Comparison of ENCODE assay signal across 9 cellular contexts in the genomic region with DNA sequence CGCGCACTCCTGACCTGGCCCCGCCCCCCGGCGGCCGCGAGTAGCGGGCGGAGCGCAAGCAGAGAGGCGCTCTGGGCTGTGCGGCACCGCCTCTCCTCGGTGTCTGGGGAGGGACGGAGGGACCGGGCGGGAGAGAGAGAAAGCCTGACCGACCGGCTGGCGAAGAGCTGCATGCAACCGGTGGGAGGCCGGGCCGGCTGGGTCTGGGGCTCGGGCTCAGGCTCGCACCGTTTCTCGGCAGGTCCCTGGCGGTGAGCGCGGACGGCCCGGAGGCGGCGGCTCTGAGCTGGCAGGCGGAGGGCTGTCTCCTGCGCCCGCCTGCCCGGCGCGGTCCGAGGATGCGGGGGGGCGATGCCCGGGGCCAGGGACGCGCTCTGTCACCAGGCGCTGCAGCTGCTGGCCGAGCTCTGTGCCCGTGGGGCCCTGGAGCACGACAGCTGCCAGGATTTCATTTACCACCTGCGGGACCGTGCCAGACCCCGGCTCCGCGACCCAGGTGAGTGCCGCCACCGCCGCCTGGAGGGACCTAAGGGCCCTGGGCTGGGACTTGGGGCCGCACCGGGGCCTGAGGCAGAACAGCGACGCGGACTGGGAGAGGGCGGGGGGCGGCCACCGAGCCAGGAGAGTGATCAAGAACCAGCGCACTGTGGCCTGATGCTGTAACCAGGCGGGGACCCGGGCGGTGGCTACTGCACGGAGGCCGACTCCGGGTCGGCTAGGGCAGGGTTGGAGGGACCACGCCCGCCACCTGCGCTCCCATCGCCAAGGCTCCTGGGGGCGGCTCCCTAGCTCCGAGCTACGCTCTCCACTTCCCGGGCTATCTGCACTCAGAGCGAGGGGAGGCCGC. TPM values are rescaled to one million over a fixed set of nuclear protein-coding genes. Genes with fewer than 3 reads are reported as not detected.
DNase-seq lines count a peak whose midpoint lies in the region; ATAC-seq and TF ChIP-seq lines count a peak whose summit lies in the region.
"Had no signal": no experiment of that assay in that cellular context is flagged by ENCODE, and none has a peak within 500 bp of the region (broad histone marks: within the 10 kb centered on the region; RNA-seq: fewer than 3 reads in every experiment).

A gene with protein sequence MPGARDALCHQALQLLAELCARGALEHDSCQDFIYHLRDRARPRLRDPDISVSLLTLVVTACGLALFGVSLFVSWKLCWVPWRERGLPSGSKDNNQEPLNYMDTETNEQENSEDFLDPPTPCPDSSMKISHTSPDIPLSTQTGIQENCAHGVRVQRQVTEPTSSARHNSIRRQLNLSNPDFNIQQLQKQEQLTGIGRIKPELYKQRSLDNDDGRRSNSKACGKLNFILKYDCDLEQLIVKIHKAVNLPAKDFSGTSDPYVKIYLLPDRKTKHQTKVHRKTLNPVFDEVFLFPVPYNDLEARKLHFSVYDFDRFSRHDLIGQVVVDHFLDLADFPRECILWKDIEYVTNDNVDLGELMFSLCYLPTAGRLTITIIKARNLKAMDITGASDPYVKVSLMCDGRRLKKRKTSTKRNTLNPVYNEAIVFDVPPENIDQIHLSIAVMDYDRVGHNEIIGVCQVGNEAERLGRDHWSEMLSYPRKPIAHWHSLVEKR (plus strand): TSS at position 69 of the 847 bp plus-strand sequence. CDS start 283 bp downstream, at position 352.

- peaks cover 81% of the 10 kb centered on the region for H3K27me3 ChIP-seq in iPS-20b (ENCODE audit: insufficient read depth, low read length)

- DNase-seq in AG10803 (ENCODE audit: low read depth) (peak; percentile 6), NCI-H2196 treated with DMSO at 0.1 percent for 48 hours (lab: John Stamatoyannopoulos, UW; ENCODE audit: unreplicated experiment) (peak; percentile 28), skeletal muscle cell (ENCODE audit: low read depth) (no peak), NCI-H226 (no peak)

- peaks cover 0 to 16% (median 9%) of the 10 kb centered on the region in 5 experiments for H3K9me3 Mint-ChIP-seq in brain

- H3K4me3 ChIP-seq in AG10803 (ENCODE audit: low read length) (peak within 1 kb of the TSS; percentile 49), iPS-20b (ENCODE audit: low read length) (peak within 1 kb of the TSS; percentile 84), skeletal muscle cell (ENCODE audit: low read depth, low read length) (peak within 1 kb of the TSS; percentile 54)

- no peaks in the 10 kb centered on the region for H3K9me3 ChIP-seq in iPS-20b (ENCODE audit: insufficient read depth, low read depth, low read length)
- H3K9me3 ChIP-seq: neutrophil had no signal

- ATAC-seq in GM19351 (IDR thresholded peaks at IDR 0.05; ENCODE audit: unreplicated experiment) = peak; percentile 84
- no peak for ATAC-seq in GM18873 (IDR thresholded peaks at IDR 0.05; ENCODE audit: low FRiP score, unreplicated experiment)

- H3K4me3 Mint-ChIP-seq in brain = peak within 1 kb of the TSS; percentile 84 to 91 (median 89)

- peaks cover 36% of the 10 kb centered on the region for H3K27me3 Mint-ChIP-seq in brain

- H3K4me1 Mint-ChIP-seq in brain = peaks cover 7% of the 10 kb centered on the region

- H3K4me1 ChIP-seq in iPS-20b (ENCODE audit: insufficient read depth, low read length) = no peaks in the 10 kb centered on the region

- H3K27ac ChIP-seq in iPS-20b (ENCODE audit: low read length) = no peak within 1 kb of the TSS
- H3K27ac ChIP-seq: neutrophil had no signal

- no peak for TF ChIP-seq CTCF in AG10803 (conservative IDR thresholded peaks at IDR 0.05; ENCODE audit: low read length)
- no peak for TF ChIP-seq CTCF in brain (conservative IDR thresholded peaks at IDR 0.05)

- H3K27ac Mint-ChIP-seq in brain = peak within 1 kb of the TSS in 1 of 5 experiments; percentile 55

- H3K36me3 ChIP-seq in iPS-20b (ENCODE audit: insufficient read depth, low read depth, low read length) = no peaks in the 10 kb centered on the region
- H3K36me3 ChIP-seq: neutrophil had no signal

- peak within 1 kb of the TSS; percentile 54; the same call in 1 of the 2 replicates for H3K9ac ChIP-seq in iPS-20b (ENCODE audit: low read depth, low read length)

- no peaks in the 10 kb centered on the region for H3K36me3 Mint-ChIP-seq in brain

RNA-seq across cellular contexts. Expression of the gene that starts here (rescaled TPM):
- 3.5 TPM for polyA plus RNA-seq in brain (ENCODE audit: insufficient read depth, low read depth, low replicate concordance)

Comparison
In these comparisons a context has a peak if more than half of its experiments do, and no peak if none do; other contexts are left out.
1. DNase-seq: peak in AG10803 (single experiment) and NCI-H2196 treated with DMSO at 0.1 percent for 48 hours (single experiment); none in skeletal muscle cell (single experiment) and NCI-H226 (single experiment).
2. Peak in every context shown above with its lines, with median percentiles within 50 percentile points of each other: H3K4me3 ChIP-seq.